Comparison of ENCODE assay signal across 9 cellular contexts in genomic region chr12:57216931-57217871, GRCh38. TPM values are rescaled to one million over a fixed set of nuclear protein-coding genes. Genes with fewer than 3 reads are reported as not detected.
DNase-seq lines count a peak whose midpoint lies in the region; ATAC-seq, FAIRE-seq and TF ChIP-seq lines count a peak whose summit lies in the region.
"Had no signal": no experiment of that assay in that cellular context is flagged by ENCODE, and none has a peak within 500 bp of the region (broad histone marks: within the 10 kb centered on the region; RNA-seq: fewer than 3 reads in every experiment).

No MANE protein-coding gene starts in this region.

- CTCF ChIA-PET in activated CD8-positive, alpha-beta memory T cell treated with anti-CD3 and anti-CD28 coated beads, Interleukin-2, amount 10 ng/mL, durations not matched to agents 7 days and 5 days (lab: Charles Lee) = interaction anchor here (1.0 to 15.4 kb wide), 3 partner anchors 10 to 105 kb away, joined by 3 to 647 read pairs (median 248); partner anchors contain the start of genes SHMT2 and STAC3
- CTCF ChIA-PET in endothelial cell of umbilical vein (lab: Charles Lee) = interaction anchor here (1.1 to 4.1 kb wide), 3 partner anchors 12 to 242 kb away, joined by 3 to 60 read pairs (median 10); partner anchors contain the start of genes GLI1 and SHMT2

- no peak overlapping the region for H3K9ac ChIP-seq in endothelial cell of umbilical vein (replicated peaks; ENCODE audit: extremely low read depth, insufficient read depth, low read length)

- H3K27ac Mint-ChIP-seq in activated CD8-positive, alpha-beta memory T cell treated with anti-CD3 and anti-CD28 coated beads, Interleukin-2, amount 10 ng/mL, durations not matched to agents 7 days and 5 days = no peak overlapping the region

- no peaks in the 10 kb centered on the region for H3K79me2 ChIP-seq in endothelial cell of umbilical vein (ENCODE audit: control insufficient read depth, insufficient read depth, low read length)

- H3K4me3 ChIP-seq in RWPE2 (ENCODE audit: severe bottlenecking) (peak overlapping the region; percentile 36), endothelial cell of umbilical vein (replicated peaks in 1 of 3; ENCODE audit: insufficient read depth in 1 of 3, low read depth in 1 of 3, low read length in 3 of 3) (peak overlapping the region in 1 of 3 experiments; percentile 22), gastrocnemius medialis (peak overlapping the region; percentile 51 to 68 (median 54))

- intact Hi-C loops in endothelial cell of umbilical vein (cut with micrococcal nuclease) = no loop called here
- intact Hi-C loops in gastrocnemius medialis (cut with DNase I; ENCODE audit: low total_unique reads) = no loop called here

- peaks cover 42% of the 10 kb centered on the region for H3K4me1 Mint-ChIP-seq in activated CD8-positive, alpha-beta memory T cell treated with anti-CD3 and anti-CD28 coated beads, Interleukin-2, amount 10 ng/mL, durations not matched to agents 7 days and 5 days

- no TSS peak for BruUV-seq in endothelial cell of umbilical vein (replicated peaks; lab: Mats Ljungman, UMichigan)

- H3K27me3 Mint-ChIP-seq in activated CD8-positive, alpha-beta memory T cell treated with anti-CD3 and anti-CD28 coated beads, Interleukin-2, amount 10 ng/mL, durations not matched to agents 7 days and 5 days = peaks cover 77% of the 10 kb centered on the region

- FAIRE-seq in endothelial cell of umbilical vein (lab: Jason Lieb, UNC) = no peak
- FAIRE-seq: GM18507 had no signal

- peak overlapping the region; percentile 52 for H3K4me3 Mint-ChIP-seq in activated CD8-positive, alpha-beta memory T cell treated with anti-CD3 and anti-CD28 coated beads, Interleukin-2, amount 10 ng/mL, durations not matched to agents 7 days and 5 days

- H3K27ac ChIP-seq in RWPE2 (ENCODE audit: poor library complexity, severe bottlenecking) = no peak overlapping the region
- no peak overlapping the region for H3K27ac ChIP-seq in endothelial cell of umbilical vein (ENCODE audit: insufficient read depth, low read depth, low read length)
- no peak overlapping the region for H3K27ac ChIP-seq in gastrocnemius medialis
- H3K27ac ChIP-seq in foreskin keratinocyte = no peak overlapping the region

- TF ChIP-seq CTCF in RWPE2 (IDR thresholded peaks at IDR 0.05; ENCODE audit: poor library complexity, severe bottlenecking) (no peak), endothelial cell of umbilical vein (IDR thresholded peaks at IDR 0.05; ENCODE audit: extremely low read depth in 1 of 2, insufficient read depth in 1 of 2, low read depth in 1 of 2, low read length in 2 of 2) (no peak), gastrocnemius medialis (IDR thresholded peaks at IDR 0.05 in 4 of 5, conservative IDR thresholded peaks at IDR 0.05 in 1 of 5) (no peak), GM10266 (IDR thresholded peaks at IDR 0.05; ENCODE audit: control insufficient read depth, insufficient read depth, low read depth, missing control alignments) (no peak), foreskin keratinocyte (conservative IDR thresholded peaks at IDR 0.05) (no peak)

- H3K4me1 ChIP-seq in RWPE2 (ENCODE audit: insufficient read depth, poor library complexity, severe bottlenecking) (no peaks in the 10 kb centered on the region), endothelial cell of umbilical vein (ENCODE audit: control insufficient read depth, extremely low read depth, insufficient read depth, low read length) (peaks cover 2% of the 10 kb centered on the region), gastrocnemius medialis (peaks cover 6 to 23% of the 10 kb centered on the region in 2 donors), foreskin keratinocyte (peaks cover 5% of the 10 kb centered on the region)

- no peaks in the 10 kb centered on the region for H3K36me3 ChIP-seq in RWPE2 (ENCODE audit: low read depth)
- H3K36me3 ChIP-seq in endothelial cell of umbilical vein (ENCODE audit: control insufficient read depth in 2 of 2, extremely low read depth in 1 of 2, insufficient read depth in 2 of 2, low read length in 2 of 2) = no peaks in the 10 kb centered on the region
- no peaks in the 10 kb centered on the region for H3K36me3 ChIP-seq in gastrocnemius medialis

- no peaks in the 10 kb centered on the region for H4K20me1 ChIP-seq in endothelial cell of umbilical vein (replicated peaks; ENCODE audit: control insufficient read depth, extremely low read depth, insufficient read depth, low read length)

- no peak for DNase-seq in activated CD8-positive, alpha-beta memory T cell treated with anti-CD3 and anti-CD28 coated beads, Interleukin-2, amount 10 ng/mL, durations not matched to agents 7 days and 5 days
- DNase-seq in activated CD8-positive, alpha-beta memory T cell treated with anti-CD3 and anti-CD28 coated beads, Interleukin-2, amount 50 U/mL, for 48 hours = no peak
- no peak for DNase-seq in RWPE2 (ENCODE audit: low spot score)
- DNase-seq in endothelial cell of umbilical vein (ENCODE audit: low read depth, low spot score) = no peak
- DNase-seq in gastrocnemius medialis = no peak
- DNase-seq in GM10266 (ENCODE audit: extremely low spot score) = no peak
- DNase-seq in foreskin keratinocyte = no peak

- peaks cover 74% of the 10 kb centered on the region for H3K27me3 ChIP-seq in RWPE2 (ENCODE audit: insufficient read depth, poor library complexity, severe bottlenecking)
- peaks cover 72 to 77% of the 10 kb centered on the region in 2 experiments for H3K27me3 ChIP-seq in endothelial cell of umbilical vein (ENCODE audit: control insufficient read depth in 2 of 2, insufficient read depth in 2 of 2, low read length in 2 of 2)
- H3K27me3 ChIP-seq in gastrocnemius medialis = peaks cover 64 to 75% (median 69%) of the 10 kb centered on the region in 3 donors
- H3K27me3 ChIP-seq in foreskin keratinocyte = peaks cover 76% of the 10 kb centered on the region

- no peaks in the 10 kb centered on the region for H3K9me3 Mint-ChIP-seq in activated CD8-positive, alpha-beta memory T cell treated with anti-CD3 and anti-CD28 coated beads, Interleukin-2, amount 10 ng/mL, durations not matched to agents 7 days and 5 days (ENCODE audit: low read depth)

- no peak for ATAC-seq in activated CD8-positive, alpha-beta memory T cell treated with anti-CD3 and anti-CD28 coated beads, Interleukin-2, amount 10 ng/mL, durations not matched to agents 7 days and 5 days
- ATAC-seq in RWPE2 (ENCODE audit: low read depth) (peak; percentile 3; the same call in 1 of the 3 replicates), gastrocnemius medialis (no peak), HG03442 (IDR thresholded peaks at IDR 0.05; ENCODE audit: unreplicated experiment) (no peak), foreskin keratinocyte (no peak)

- H3K4me2 ChIP-seq in endothelial cell of umbilical vein (ENCODE audit: insufficient read depth, low read length) = no peak overlapping the region

- TF ChIP-seq POLR2A in endothelial cell of umbilical vein (IDR thresholded peaks at IDR 0.05; ENCODE audit: low read depth, low read length) = no peak
- TF ChIP-seq POLR2A in gastrocnemius medialis (IDR thresholded peaks at IDR 0.05) = no peak

- H3K9me3 ChIP-seq in RWPE2 (ENCODE audit: severe bottlenecking) (no peaks in the 10 kb centered on the region), endothelial cell of umbilical vein (replicated peaks; ENCODE audit: control insufficient read depth, insufficient read depth, low read length) (no peaks in the 10 kb centered on the region), gastrocnemius medialis (no peaks in the 10 kb centered on the region)

- no peak overlapping the region for H2AFZ ChIP-seq in endothelial cell of umbilical vein (ENCODE audit: low read depth, low read length)

- H3K36me3 Mint-ChIP-seq in activated CD8-positive, alpha-beta memory T cell treated with anti-CD3 and anti-CD28 coated beads, Interleukin-2, amount 10 ng/mL, durations not matched to agents 7 days and 5 days = no peaks in the 10 kb centered on the region

- dilution Hi-C loops in endothelial cell of umbilical vein (cut with MboI; ENCODE audit: extremely low pct_ligation_motif_present, low sequenced_read_pairs) = no loop called here

- no peaks in the 10 kb centered on the region for H3K9me1 ChIP-seq in endothelial cell of umbilical vein (replicated peaks; ENCODE audit: control insufficient read depth, extremely low read depth, insufficient read depth, low read length)

- in situ Hi-C loops in gastrocnemius medialis (cut with MboI; ENCODE audit: low sequenced_read_pairs in 4 of 4) = no loop called here

- POLR2A ChIA-PET in endothelial cell of umbilical vein (lab: Charles Lee) = no interaction called here

RNA-seq across cellular contexts. Expression of gene NXPH4, which starts 0.6 kb away (rescaled TPM):
- total RNA-seq in activated CD8-positive, alpha-beta memory T cell treated with anti-CD3 and anti-CD28 coated beads, Interleukin-2, amount 10 ng/mL, durations not matched to agents 7 days and 5 days = under 1 TPM; 0.58 to 0.68 TPM
- not detected in 2 replicates for total RNA-seq in endothelial cell of umbilical vein
- polyA plus RNA-seq in endothelial cell of umbilical vein = 0.07 TPM in 1 of 2 replicates, not detected in the other
- 0.04 and 0.06 TPM in 2 replicates for polyA plus RNA-seq in endothelial cell of umbilical vein (2011; cell fraction: cytosol; rRNA removed)
- polyA plus RNA-seq in endothelial cell of umbilical vein (2011; cell fraction: nucleus; rRNA removed) = not detected in 2 replicates
- not detected in 2 replicates for polyA plus RNA-seq in endothelial cell of umbilical vein (2012)
- 0.11 TPM in 1 of 2 replicates, not detected in the other for polyA minus RNA-seq in endothelial cell of umbilical vein
- polyA minus RNA-seq in endothelial cell of umbilical vein (2011; cell fraction: cytosol; rRNA and poly(A)+ RNA removed) = 2.8 TPM
- polyA minus RNA-seq in endothelial cell of umbilical vein (2011; cell fraction: nucleus; rRNA and poly(A)+ RNA removed) = not detected in 2 replicates
- total RNA-seq in gastrocnemius medialis = not detected
- 1.2 and 1.3 TPM in 2 replicates for total RNA-seq in foreskin keratinocyte
- polyA plus RNA-seq in foreskin keratinocyte = 2.9 and 3.3 TPM in 2 replicates

RNA-seq across cellular contexts. Expression of gene SHMT2, which starts 12.3 kb away (rescaled TPM):
- 100 to 1,000 TPM; 194 to 357 TPM for total RNA-seq in activated CD8-positive, alpha-beta memory T cell treated with anti-CD3 and anti-CD28 coated beads, Interleukin-2, amount 10 ng/mL, durations not matched to agents 7 days and 5 days
- 148 and 155 TPM in 2 replicates for total RNA-seq in endothelial cell of umbilical vein
- 243 and 287 TPM in 2 replicates for polyA plus RNA-seq in endothelial cell of umbilical vein
- 200 and 222 TPM in 2 replicates for polyA plus RNA-seq in endothelial cell of umbilical vein (2011; cell fraction: cytosol; rRNA removed)
- 221 and 233 TPM in 2 replicates for polyA plus RNA-seq in endothelial cell of umbilical vein (2011; cell fraction: nucleus; rRNA removed)
- polyA plus RNA-seq in endothelial cell of umbilical vein (2012) = 126 and 146 TPM in 2 replicates
- 158 and 166 TPM in 2 replicates for polyA minus RNA-seq in endothelial cell of umbilical vein
- 225 TPM for polyA minus RNA-seq in endothelial cell of umbilical vein (2011; cell fraction: cytosol; rRNA and poly(A)+ RNA removed)
- polyA minus RNA-seq in endothelial cell of umbilical vein (2011; cell fraction: nucleus; rRNA and poly(A)+ RNA removed) = 89.4 and 105 TPM in 2 replicates
- 100 to 1,000 TPM in 1 of 4 donors, 10 to 100 TPM in 3; 41.3 to 107 (median 46.4) TPM for total RNA-seq in gastrocnemius medialis
- total RNA-seq in foreskin keratinocyte = 200 and 237 TPM in 2 replicates
- polyA plus RNA-seq in foreskin keratinocyte = 188 and 221 TPM in 2 replicates

RNA-seq across cellular contexts. Expression of gene STAC3, which starts 33.8 kb away (rescaled TPM):
- total RNA-seq in activated CD8-positive, alpha-beta memory T cell treated with anti-CD3 and anti-CD28 coated beads, Interleukin-2, amount 10 ng/mL, durations not matched to agents 7 days and 5 days = 10 to 100 TPM in 1 of 2 experiments, 1 to 10 TPM in 1; 5.4 to 10.0 TPM
- total RNA-seq in endothelial cell of umbilical vein (0.55 and 1.0 TPM in 2 replicates), gastrocnemius medialis (1,000 to 10,000 TPM in 2 of 4 donors, 100 to 1,000 TPM in 2; 459 to 1,596 (median 855) TPM), foreskin keratinocyte (0.46 and 0.48 TPM in 2 replicates)
- polyA plus RNA-seq in endothelial cell of umbilical vein (0.08 and 0.36 TPM in 2 replicates), foreskin keratinocyte (0.71 and 0.85 TPM in 2 replicates)
- 0.18 and 0.35 TPM in 2 replicates for polyA plus RNA-seq in endothelial cell of umbilical vein (2011; cell fraction: cytosol; rRNA removed)
- 1.6 and 2.2 TPM in 2 replicates for polyA plus RNA-seq in endothelial cell of umbilical vein (2011; cell fraction: nucleus; rRNA removed)
- 0.60 TPM in 2 replicates for polyA plus RNA-seq in endothelial cell of umbilical vein (2012)
- polyA minus RNA-seq in endothelial cell of umbilical vein = not detected in 2 replicates
- polyA minus RNA-seq in endothelial cell of umbilical vein (2011; cell fraction: cytosol; rRNA and poly(A)+ RNA removed) = not detected
- polyA minus RNA-seq in endothelial cell of umbilical vein (2011; cell fraction: nucleus; rRNA and poly(A)+ RNA removed) = 1.4 and 1.6 TPM in 2 replicates

Comparison
In these comparisons a context has a peak if more than half of its experiments do, and no peak if none do; other contexts are left out.
1. RNA of gene STAC3, which starts 33.8 kb away (total RNA-seq): 459 to 1,596 TPM in gastrocnemius medialis; 5.4 to 10.0 TPM in activated CD8-positive, alpha-beta memory T cell treated with anti-CD3 and anti-CD28 coated beads, Interleukin-2, amount 10 ng/mL, durations not matched to agents 7 days and 5 days, 0.55 to 1.0 TPM in endothelial cell of umbilical vein and 0.46 to 0.48 TPM in foreskin keratinocyte; every median in the first group is over 10 times any median in the second.